ENCODE assay signal across 27 cellular contexts in the genomic region with DNA sequence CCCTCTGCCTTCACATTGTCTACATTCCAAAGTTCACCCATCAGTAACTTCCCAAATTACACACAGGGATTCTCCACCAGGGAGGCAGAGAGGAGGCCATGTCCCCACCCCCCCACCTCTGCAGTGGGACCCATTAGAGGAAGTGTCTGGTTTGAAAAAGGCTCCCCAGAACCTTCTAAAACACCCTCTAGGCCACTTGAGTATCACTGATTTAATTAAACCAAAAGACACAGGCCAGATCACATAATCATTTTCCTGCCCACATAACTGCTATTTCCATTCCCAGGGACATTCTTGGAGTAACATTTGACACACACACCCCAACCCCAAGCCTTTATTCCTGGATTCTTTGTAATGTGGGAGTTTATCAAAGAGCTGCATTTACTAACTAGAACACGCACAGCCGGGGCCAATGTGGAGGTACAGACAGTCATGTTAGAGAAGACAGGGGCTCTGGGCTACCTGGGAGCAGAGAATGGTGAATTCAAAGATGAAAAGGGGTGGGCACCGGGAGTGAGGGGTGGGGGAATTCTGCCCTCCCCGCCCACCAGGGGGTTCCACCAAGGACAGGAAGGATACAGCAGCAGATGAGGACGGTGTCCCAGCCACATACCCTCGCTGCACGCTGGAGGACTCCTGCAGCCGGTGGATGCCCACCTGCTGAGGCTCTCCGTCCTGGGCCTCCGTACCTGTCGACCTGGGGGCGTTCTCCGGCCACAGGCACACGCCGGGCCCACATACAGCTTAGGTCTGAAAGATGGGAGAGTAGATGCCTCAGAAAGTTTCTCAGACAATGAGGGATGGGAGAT.
DNase-seq lines count a peak whose midpoint lies in the region; ATAC-seq, FAIRE-seq and TF ChIP-seq lines count a peak whose summit lies in the region.
"Had no signal": no experiment of that assay in that cellular context is flagged by ENCODE, and none has a peak within 500 bp of the region (broad histone marks: within the 10 kb centered on the region; RNA-seq: fewer than 3 reads in every experiment).

No MANE protein-coding gene starts in this region.

- H3K27ac ChIP-seq in kidney (ENCODE audit: low read depth in 2 of 2, low read length in 2 of 2) (no peak overlapping the region), trophoblast cell (ENCODE audit: low read depth, low read length) (peak overlapping the region; percentile 27), caudate nucleus (ENCODE audit: low read depth, low read length) (no peak overlapping the region), small intestine (ENCODE audit: low read depth in 1 of 2, low read length in 1 of 2) (no peak overlapping the region)
- H3K27ac ChIP-seq: colonic mucosa, skin epidermis, VCaP had no signal

- peak overlapping the region; percentile 36 for H2BK5ac ChIP-seq in trophoblast cell (ENCODE audit: low read depth, low read length, poor library complexity)

- no peak overlapping the region for H4K12ac ChIP-seq in trophoblast cell (ENCODE audit: low read depth, low read length)

- no peak overlapping the region for H2AFZ ChIP-seq in trophoblast cell (ENCODE audit: insufficient read depth, low read length, poor library complexity)

- whole genome bisulfite sequencing in trophoblast cell (ENCODE audit: extremely low coverage, insufficient coverage, insufficient read length): no CpG with 5 or more reads among the region's 15 CpGs
- 88 to 92% (median 90%) methylated on average over 15 of the region's 15 CpGs for WGBS in small intestine, 3 donors

- intact Hi-C loops in kidney (cut with DNase I): no loop called here

- no peaks in the 10 kb centered on the region for H3K36me3 ChIP-seq in kidney (ENCODE audit: control insufficient read depth in 1 of 2, insufficient read depth in 2 of 2, low read length in 2 of 2)
- no peaks in the 10 kb centered on the region for H3K36me3 ChIP-seq in trophoblast cell (ENCODE audit: control insufficient read depth in 1 of 2, insufficient read depth in 2 of 2, low read length in 2 of 2)
- H3K36me3 ChIP-seq in small intestine (ENCODE audit: control insufficient read depth in 2 of 2, insufficient read depth in 2 of 2, low read length in 2 of 2): no peaks in the 10 kb centered on the region
- H3K36me3 ChIP-seq: colonic mucosa had no signal

- no peak overlapping the region for H3K4me3 ChIP-seq in kidney (ENCODE audit: low read length in 2 of 2)
- H3K4me3 ChIP-seq in trophoblast cell (ENCODE audit: low read depth, low read length): no peak overlapping the region
- no peak overlapping the region for H3K4me3 ChIP-seq in small intestine (ENCODE audit: low read depth in 1 of 2, low read length in 2 of 2)
- H3K4me3 ChIP-seq: colonic mucosa, GM12878, skin epidermis had no signal

- ATAC-seq in HG02884 (IDR thresholded peaks at IDR 0.05; ENCODE audit: unreplicated experiment): no peak
- ATAC-seq: activated naive CD4-positive, alpha-beta T cell treated with anti-CD3 and anti-CD28 coated beads, Interleukin-2, amount 50 U/mL, for 72 hours; CD8-positive, alpha-beta T cell; GM12878; stimulated activated naive CD8-positive, alpha-beta T cell treated with anti-CD3 and anti-CD28 coated beads, Interleukin-15, amount 100 ng/mL, for 72 hours had no signal

- no peaks in the 10 kb centered on the region for H3K9me3 ChIP-seq in kidney (ENCODE audit: control insufficient read depth in 1 of 2, low read length in 2 of 2)
- no peaks in the 10 kb centered on the region for H3K9me3 ChIP-seq in trophoblast cell (ENCODE audit: insufficient read depth, low read depth, low read length)
- H3K9me3 ChIP-seq in small intestine (ENCODE audit: control insufficient read depth, low read depth): no peaks in the 10 kb centered on the region
- H3K9me3 ChIP-seq: colonic mucosa had no signal

- H3K14ac ChIP-seq in trophoblast cell (ENCODE audit: low read length): no peak overlapping the region

- H3K4me2 ChIP-seq in trophoblast cell (ENCODE audit: low read length): no peak overlapping the region

- no peak overlapping the region for H2BK120ac ChIP-seq in trophoblast cell (ENCODE audit: insufficient read depth, low read length, poor library complexity)

- no peak overlapping the region for H3K18ac ChIP-seq in trophoblast cell (ENCODE audit: low read length)

- H4K8ac ChIP-seq in trophoblast cell (ENCODE audit: low read depth, low read length): no peak overlapping the region

- no peak overlapping the region for H3K23ac ChIP-seq in trophoblast cell (ENCODE audit: low read length)

- H3K79me1 ChIP-seq in trophoblast cell (ENCODE audit: low read length): peaks cover 4% of the 10 kb centered on the region

- TF ChIP-seq CTCF in kidney (IDR thresholded peaks at IDR 0.05; ENCODE audit: borderline replicate concordance, extremely low read depth, insufficient read depth): no peak

- no peaks in the 10 kb centered on the region for H3K27me3 ChIP-seq in trophoblast cell (ENCODE audit: insufficient read depth, low read length)
- H3K27me3 ChIP-seq in small intestine (ENCODE audit: control insufficient read depth in 2 of 2, insufficient read depth in 2 of 2, low read length in 2 of 2): no peaks in the 10 kb centered on the region
- H3K27me3 ChIP-seq: colonic mucosa had no signal

- no peak overlapping the region for H3K4ac ChIP-seq in trophoblast cell (ENCODE audit: low read depth, low read length)

- H4K91ac ChIP-seq in trophoblast cell (ENCODE audit: low read depth, low read length): peak overlapping the region; percentile 25

- DNase-seq in EH (ENCODE audit: low read depth) (peak; percentile 5), SK-N-DZ (ENCODE audit: low spot score) (peak; percentile 58), kidney (peak; percentile 65), trophoblast cell (no peak), caudate nucleus (lab: John Stamatoyannopoulos, UW) (no peak), small intestine (no peak)
- no peak for DNase-seq in activated naive CD4-positive, alpha-beta T cell treated with Interleukin-2 at 50 U/mL for 16 hours
- DNase-seq: activated CD4-positive, alpha-beta T cell treated with anti-CD3 and anti-CD28 coated beads for 4 hours; activated CD8-positive, alpha-beta memory T cell treated with anti-CD3 and anti-CD28 coated beads for 24 hours; CD8-positive, alpha-beta T cell; colonic mucosa; DMS 273 treated with DMSO at 0.1 percent for 48 hours; effector memory CD4-positive, alpha-beta T cell; EL; glutamatergic neuron; NCI-H1694; NCI-H748 treated with DMSO at 0.1 percent for 48 hours; Right ventricle myocardium superior; stimulated activated naive CD8-positive, alpha-beta T cell treated with anti-CD3 and anti-CD28 coated beads, Interleukin-15, amount 100 ng/mL, for 72 hours; T-helper 9 cell had no signal

- H2AK5ac ChIP-seq in trophoblast cell (ENCODE audit: low read length): no peak overlapping the region

- FAIRE-seq in kidney (lab: Jason Lieb, UNC) (no peak), small intestine (lab: Jason Lieb, UNC) (no peak)
- FAIRE-seq: GM12878, H54, islet of Langerhans had no signal

- H3K79me2 ChIP-seq in trophoblast cell (ENCODE audit: control insufficient read depth, insufficient read depth, low read length, poor library complexity): no peaks in the 10 kb centered on the region

- H3K9ac ChIP-seq in kidney (ENCODE audit: low read length in 2 of 2) (no peak overlapping the region), trophoblast cell (ENCODE audit: low read length) (no peak overlapping the region)

- H2BK12ac ChIP-seq in trophoblast cell (ENCODE audit: low read length): peak overlapping the region; percentile 15

- H3K4me1 ChIP-seq in kidney (ENCODE audit: control insufficient read depth in 1 of 2, insufficient read depth in 1 of 2, low read depth in 1 of 2, low read length in 2 of 2): no peaks in the 10 kb centered on the region
- H3K4me1 ChIP-seq in trophoblast cell (ENCODE audit: control insufficient read depth in 1 of 2, insufficient read depth in 2 of 2, low read length in 2 of 2): peaks cover 6 to 21% of the 10 kb centered on the region in 2 experiments
- no peaks in the 10 kb centered on the region for H3K4me1 ChIP-seq in small intestine (ENCODE audit: control insufficient read depth in 2 of 2, insufficient read depth in 1 of 2, low read depth in 1 of 2, low read length in 1 of 2)
- H3K4me1 ChIP-seq: colonic mucosa had no signal

Comparison
In these comparisons a context has a peak if more than half of its experiments do, and no peak if none do; other contexts are left out.
1. DNase-seq: peak in EH (single experiment), SK-N-DZ (single experiment) and kidney (single experiment); none in trophoblast cell (0 of 2), caudate nucleus (0 of 61), small intestine (single experiment) and activated naive CD4-positive, alpha-beta T cell treated with Interleukin-2 at 50 U/mL for 16 hours (single experiment).